ENCODE assay signal across 1 cellular context in genomic region chr16:1193143-1193824, GRCh38.
TF ChIP-seq lines count a peak whose summit lies in the region.

No MANE protein-coding gene starts in this region.

TF ChIP-seq in HEK293, 187 proteins besides CTCF, POLR2A, EP300 and RAD21 (continued from another document):
- TF ChIP-seq INSM2 (tag by site-specific recombination; IDR thresholded peaks at IDR 0.05): no peak
- peak; percentile 45; the same call in 1 of the 2 replicates for TF ChIP-seq HIC1 (tag by site-specific recombination; IDR thresholded peaks at IDR 0.05)
